ENCODE assay signal across 1 cellular context in genomic region chr18:55439036-55439435, GRCh38.
TF ChIP-seq lines count a peak whose summit lies in the region.

No MANE protein-coding gene starts in this region.

TF ChIP-seq in GM23338, 12 proteins besides CTCF, POLR2A, EP300 and RAD21 (continued from another document):
- TF ChIP-seq, protein P1, sequence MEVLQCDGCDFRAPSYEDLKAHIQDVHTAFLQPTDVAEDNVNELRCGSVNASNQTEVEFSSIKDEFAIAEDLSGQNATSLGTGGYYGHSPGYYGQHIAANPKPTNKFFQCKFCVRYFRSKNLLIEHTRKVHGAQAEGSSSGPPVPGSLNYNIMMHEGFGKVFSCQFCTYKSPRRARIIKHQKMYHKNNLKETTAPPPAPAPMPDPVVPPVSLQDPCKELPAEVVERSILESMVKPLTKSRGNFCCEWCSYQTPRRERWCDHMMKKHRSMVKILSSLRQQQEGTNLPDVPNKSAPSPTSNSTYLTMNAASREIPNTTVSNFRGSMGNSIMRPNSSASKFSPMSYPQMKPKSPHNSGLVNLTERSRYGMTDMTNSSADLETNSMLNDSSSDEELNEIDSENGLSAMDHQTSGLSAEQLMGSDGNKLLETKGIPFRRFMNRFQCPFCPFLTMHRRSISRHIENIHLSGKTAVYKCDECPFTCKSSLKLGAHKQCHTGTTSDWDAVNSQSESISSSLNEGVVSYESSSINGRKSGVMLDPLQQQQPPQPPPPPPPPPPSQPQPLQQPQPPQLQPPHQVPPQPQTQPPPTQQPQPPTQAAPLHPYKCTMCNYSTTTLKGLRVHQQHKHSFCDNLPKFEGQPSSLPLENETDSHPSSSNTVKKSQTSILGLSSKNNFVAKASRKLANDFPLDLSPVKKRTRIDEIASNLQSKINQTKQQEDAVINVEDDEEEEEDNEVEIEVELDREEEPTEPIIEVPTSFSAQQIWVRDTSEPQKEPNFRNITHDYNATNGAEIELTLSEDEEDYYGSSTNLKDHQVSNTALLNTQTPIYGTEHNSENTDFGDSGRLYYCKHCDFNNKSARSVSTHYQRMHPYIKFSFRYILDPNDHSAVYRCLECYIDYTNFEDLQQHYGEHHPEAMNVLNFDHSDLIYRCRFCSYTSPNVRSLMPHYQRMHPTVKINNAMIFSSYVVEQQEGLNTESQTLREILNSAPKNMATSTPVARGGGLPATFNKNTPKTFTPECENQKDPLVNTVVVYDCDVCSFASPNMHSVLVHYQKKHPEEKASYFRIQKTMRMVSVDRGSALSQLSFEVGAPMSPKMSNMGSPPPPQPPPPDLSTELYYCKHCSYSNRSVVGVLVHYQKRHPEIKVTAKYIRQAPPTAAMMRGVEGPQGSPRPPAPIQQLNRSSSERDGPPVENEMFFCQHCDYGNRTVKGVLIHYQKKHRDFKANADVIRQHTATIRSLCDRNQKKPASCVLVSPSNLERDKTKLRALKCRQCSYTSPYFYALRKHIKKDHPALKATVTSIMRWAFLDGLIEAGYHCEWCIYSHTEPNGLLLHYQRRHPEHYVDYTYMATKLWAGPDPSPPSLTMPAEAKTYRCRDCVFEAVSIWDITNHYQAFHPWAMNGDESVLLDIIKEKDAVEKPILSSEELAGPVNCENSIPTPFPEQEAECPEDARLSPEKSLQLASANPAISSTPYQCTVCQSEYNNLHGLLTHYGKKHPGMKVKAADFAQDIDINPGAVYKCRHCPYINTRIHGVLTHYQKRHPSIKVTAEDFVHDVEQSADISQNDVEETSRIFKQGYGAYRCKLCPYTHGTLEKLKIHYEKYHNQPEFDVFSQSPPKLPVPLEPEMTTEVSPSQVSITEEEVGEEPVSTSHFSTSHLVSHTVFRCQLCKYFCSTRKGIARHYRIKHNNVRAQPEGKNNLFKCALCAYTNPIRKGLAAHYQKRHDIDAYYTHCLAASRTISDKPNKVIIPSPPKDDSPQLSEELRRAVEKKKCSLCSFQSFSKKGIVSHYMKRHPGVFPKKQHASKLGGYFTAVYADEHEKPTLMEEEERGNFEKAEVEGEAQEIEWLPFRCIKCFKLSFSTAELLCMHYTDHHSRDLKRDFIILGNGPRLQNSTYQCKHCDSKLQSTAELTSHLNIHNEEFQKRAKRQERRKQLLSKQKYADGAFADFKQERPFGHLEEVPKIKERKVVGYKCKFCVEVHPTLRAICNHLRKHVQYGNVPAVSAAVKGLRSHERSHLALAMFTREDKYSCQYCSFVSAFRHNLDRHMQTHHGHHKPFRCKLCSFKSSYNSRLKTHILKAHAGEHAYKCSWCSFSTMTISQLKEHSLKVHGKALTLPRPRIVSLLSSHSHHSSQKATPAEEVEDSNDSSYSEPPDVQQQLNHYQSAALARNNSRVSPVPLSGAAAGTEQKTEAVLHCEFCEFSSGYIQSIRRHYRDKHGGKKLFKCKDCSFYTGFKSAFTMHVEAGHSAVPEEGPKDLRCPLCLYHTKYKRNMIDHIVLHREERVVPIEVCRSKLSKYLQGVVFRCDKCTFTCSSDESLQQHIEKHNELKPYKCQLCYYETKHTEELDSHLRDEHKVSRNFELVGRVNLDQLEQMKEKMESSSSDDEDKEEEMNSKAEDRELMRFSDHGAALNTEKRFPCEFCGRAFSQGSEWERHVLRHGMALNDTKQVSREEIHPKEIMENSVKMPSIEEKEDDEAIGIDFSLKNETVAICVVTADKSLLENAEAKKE (CRISPR knock-in tag; IDR thresholded peaks at IDR 0.05): peak; percentile 55
